Comparison of ENCODE assay signal across 11 cellular contexts in genomic region chr11:116556483-116556882, GRCh38.
"Had no signal": no experiment of that assay in that cellular context is flagged by ENCODE, and none has a peak within 500 bp of the region (broad histone marks: within the 10 kb centered on the region; RNA-seq: fewer than 3 reads in every experiment).

No MANE protein-coding gene starts in this region.

- H3K4me2 ChIP-seq: GM23338 had no signal

- H3K4me1 ChIP-seq: HAP-1 had no signal

- H3K27ac Mint-ChIP-seq: GM23338, H9, HFFc6 had no signal

- DNase-seq: GOT3, H7, H9, HCEC 1CT had no signal

- ATAC-seq: GM23338, HCT116 had no signal

- H3K9ac ChIP-seq: GM23248 had no signal

- H2AFZ ChIP-seq: GM23248, GM23338 had no signal

- H3K27ac ChIP-seq: GM23248 had no signal

- H3K9me3 ChIP-seq: HAP-1 had no signal

- H3K4me3 Mint-ChIP-seq: GM23338, H9, HFFc6 had no signal

- H3K4me3 ChIP-seq: GM23248, GM23338, HAP-1 had no signal

- H3K9me3 Mint-ChIP-seq: GM23338, H9, HFFc6 had no signal

- H3K4me1 Mint-ChIP-seq: GM23338 had no signal

- H3K36me3 ChIP-seq: HAP-1 had no signal

- FAIRE-seq: H1, H54 had no signal
